8 cellular contexts compared by ENCODE assay signal in genomic region chr17:43778337-43779144, GRCh38. TPM values are rescaled to one million over a fixed set of nuclear protein-coding genes. Genes with fewer than 3 reads are reported as not detected.
DNase-seq lines count a peak whose midpoint lies in the region; ATAC-seq, FAIRE-seq and TF ChIP-seq lines count a peak whose summit lies in the region.

DUSP3 (minus strand) TSS chr17:43778977; CDS start chr17:43778924, 53 bp downstream.

- FAIRE-seq in D721Med (lab: Jason Lieb, UNC), result no peak

- H3K27me3 ChIP-seq in KMS-11 (ENCODE audit: insufficient read depth, low read depth) (peaks cover 29% of the 10 kb centered on the region), SJCRH30 (no peaks in the 10 kb centered on the region), foreskin keratinocyte (no peaks in the 10 kb centered on the region), neural cell (ENCODE audit: insufficient read depth, low read depth, low read length) (no peaks in the 10 kb centered on the region)

- peak; percentile 86 for DNase-seq in D721Med (ENCODE audit: insufficient read length, low spot score)
- peak; percentile 90 to 94 for DNase-seq in SJCRH30
- DNase-seq in activated naive CD4-positive, alpha-beta T cell treated with anti-CD3 and anti-CD28 coated beads for 36 hours, result peak; percentile 70
- DNase-seq in foreskin keratinocyte, result peak; percentile 64 to 79

- peak within 1 kb of the TSS; percentile 92 for H2AFZ ChIP-seq in KMS-11 (ENCODE audit: low read depth)
- peak within 1 kb of the TSS; percentile 73 for H2AFZ ChIP-seq in neural cell (ENCODE audit: low read depth, low read length)

- H3K4me3 ChIP-seq in KMS-11 (IDR thresholded peaks at IDR 0.05; ENCODE audit: insufficient read depth, low read depth, low read length) (no peak within 1 kb of the TSS), SJCRH30 (peak within 1 kb of the TSS; percentile 93), neural cell (ENCODE audit: low read length) (peak within 1 kb of the TSS; percentile 89)

- H3K36me3 Mint-ChIP-seq in activated naive CD4-positive, alpha-beta T cell treated with anti-CD3 and anti-CD28 coated beads for 36 hours (ENCODE audit: low read depth), result peaks cover 1% of the 10 kb centered on the region
- peaks cover 9% of the 10 kb centered on the region for H3K36me3 Mint-ChIP-seq in stimulated activated naive CD8-positive, alpha-beta T cell treated with anti-CD3 and anti-CD28 coated beads, Interleukin-15, Interleukin-2, amounts not matched to agents 100 ng/mL and 50 ng/mL, for 24 hours (ENCODE audit: low read depth)

- peaks cover 9% of the 10 kb centered on the region for H3K4me1 Mint-ChIP-seq in activated naive CD4-positive, alpha-beta T cell treated with anti-CD3 and anti-CD28 coated beads for 36 hours (ENCODE audit: low read depth)
- peaks cover 13% of the 10 kb centered on the region for H3K4me1 Mint-ChIP-seq in stimulated activated naive CD8-positive, alpha-beta T cell treated with anti-CD3 and anti-CD28 coated beads, Interleukin-15, Interleukin-2, amounts not matched to agents 100 ng/mL and 50 ng/mL, for 24 hours (ENCODE audit: low read depth)

- no peak within 1 kb of the TSS for H3K27ac Mint-ChIP-seq in activated naive CD4-positive, alpha-beta T cell treated with anti-CD3 and anti-CD28 coated beads for 36 hours
- H3K27ac Mint-ChIP-seq in stimulated activated naive CD8-positive, alpha-beta T cell treated with anti-CD3 and anti-CD28 coated beads, Interleukin-15, Interleukin-2, amounts not matched to agents 100 ng/mL and 50 ng/mL, for 24 hours, result peak within 1 kb of the TSS; percentile 79

- H3K27me3 Mint-ChIP-seq in activated naive CD4-positive, alpha-beta T cell treated with anti-CD3 and anti-CD28 coated beads for 36 hours (ENCODE audit: low read depth), result peaks cover 13% of the 10 kb centered on the region
- H3K27me3 Mint-ChIP-seq in stimulated activated naive CD8-positive, alpha-beta T cell treated with anti-CD3 and anti-CD28 coated beads, Interleukin-15, Interleukin-2, amounts not matched to agents 100 ng/mL and 50 ng/mL, for 24 hours, result peaks cover 37% of the 10 kb centered on the region

- H3F3A ChIP-seq in neural cell (ENCODE audit: insufficient read depth, low read length, poor library complexity, severe bottlenecking), result no peaks in the 10 kb centered on the region

- H3K9ac ChIP-seq in KMS-11, result peak within 1 kb of the TSS; percentile 92
- peak within 1 kb of the TSS; percentile 98 for H3K9ac ChIP-seq in neural cell (ENCODE audit: low read length)

- CTCF ChIA-PET in activated naive CD4-positive, alpha-beta T cell treated with anti-CD3 and anti-CD28 coated beads for 36 hours (lab: Charles Lee), result interaction anchor here (1.0 kb wide), 2 partner anchors 12 to 13 kb away, joined by 3 to 4 read pairs; no protein-coding TSS in a partner anchor

- peak within 1 kb of the TSS; percentile 78 for H3K4me3 Mint-ChIP-seq in activated naive CD4-positive, alpha-beta T cell treated with anti-CD3 and anti-CD28 coated beads for 36 hours
- peak within 1 kb of the TSS; percentile 83 for H3K4me3 Mint-ChIP-seq in stimulated activated naive CD8-positive, alpha-beta T cell treated with anti-CD3 and anti-CD28 coated beads, Interleukin-15, Interleukin-2, amounts not matched to agents 100 ng/mL and 50 ng/mL, for 24 hours

- TF ChIP-seq RAD21 in neural cell (conservative IDR thresholded peaks at IDR 0.05), result no peak

- H3K36me3 ChIP-seq in KMS-11 (ENCODE audit: insufficient read depth) (no peaks in the 10 kb centered on the region), SJCRH30 (peaks cover 8% of the 10 kb centered on the region), neural cell (ENCODE audit: insufficient read depth, low read length) (no peaks in the 10 kb centered on the region)

- intact Hi-C loops in activated naive CD4-positive, alpha-beta T cell treated with anti-CD3 and anti-CD28 coated beads for 36 hours (cut with micrococcal nuclease), result loop anchor here (2.0 kb wide), 1 partner anchor 68 kb away; the partner anchor contains the start of gene CD300LG

- ATAC-seq in GM21515 (IDR thresholded peaks at IDR 0.05; ENCODE audit: unreplicated experiment) (peak; percentile 58), foreskin keratinocyte (peak; percentile 82)

- H3K9me3 ChIP-seq in SJCRH30 (replicated peaks) (peaks cover 1% of the 10 kb centered on the region; the same call in 1 of the 2 replicates), neural cell (ENCODE audit: low read length) (no peaks in the 10 kb centered on the region)

- H3K79me2 ChIP-seq in KMS-11 (ENCODE audit: insufficient read depth, low read depth), result no peaks in the 10 kb centered on the region; the same call in 1 of the 2 replicates
- H3K79me2 ChIP-seq in neural cell (replicated peaks; ENCODE audit: insufficient read depth, low read length), result peaks cover 5% of the 10 kb centered on the region

- H3K9me2 ChIP-seq in neural cell (ENCODE audit: insufficient read depth, low read length), result no peaks in the 10 kb centered on the region

- H3K4me1 ChIP-seq in KMS-11 (ENCODE audit: low read depth, poor library complexity, severe bottlenecking) (peaks cover 8% of the 10 kb centered on the region), SJCRH30 (0 out of 2 replicates have a peak, but pooled peaks cover 5% of the 10 kb centered on the region), foreskin keratinocyte (peaks cover 8% of the 10 kb centered on the region)

- peak; percentile 4 for TF ChIP-seq EP300 in neural cell (conservative IDR thresholded peaks at IDR 0.05; ENCODE audit: poor library complexity, severe bottlenecking)

- H3K4me2 ChIP-seq in KMS-11 (peak within 1 kb of the TSS; percentile 95), neural cell (ENCODE audit: low read length) (peak within 1 kb of the TSS; percentile 88)

- H3K9me3 Mint-ChIP-seq in activated naive CD4-positive, alpha-beta T cell treated with anti-CD3 and anti-CD28 coated beads for 36 hours, result no peaks in the 10 kb centered on the region
- no peaks in the 10 kb centered on the region for H3K9me3 Mint-ChIP-seq in stimulated activated naive CD8-positive, alpha-beta T cell treated with anti-CD3 and anti-CD28 coated beads, Interleukin-15, Interleukin-2, amounts not matched to agents 100 ng/mL and 50 ng/mL, for 24 hours

- TF ChIP-seq CTCF in D721Med (IDR thresholded peaks at IDR 0.05; ENCODE audit: insufficient read depth, missing control alignments) (no peak), KMS-11 (conservative IDR thresholded peaks at IDR 0.05; ENCODE audit: low read depth, low read length) (0 out of 2 replicates have a peak, but pooled peaks have one; percentile 1), foreskin keratinocyte (conservative IDR thresholded peaks at IDR 0.05) (no peak), neural cell (IDR thresholded peaks at IDR 0.05; ENCODE audit: poor library complexity, severe bottlenecking) (no peak)

- H3K27ac ChIP-seq in KMS-11, result peak within 1 kb of the TSS; percentile 70
- peak within 1 kb of the TSS; percentile 89 for H3K27ac ChIP-seq in SJCRH30
- peak within 1 kb of the TSS; percentile 95 for H3K27ac ChIP-seq in foreskin keratinocyte
- H3K27ac ChIP-seq in neural cell (ENCODE audit: low read length), result peak within 1 kb of the TSS; percentile 94

- H4K20me1 ChIP-seq in KMS-11 (ENCODE audit: insufficient read depth) (no peaks in the 10 kb centered on the region), neural cell (ENCODE audit: insufficient read depth) (no peaks in the 10 kb centered on the region)

TF ChIP-seq in neural cell, 6 proteins besides CTCF, POLR2A, EP300 and RAD21:
- peak; percentile 96 for TF ChIP-seq POLR2AphosphoS5 (IDR thresholded peaks at IDR 0.05)
- TF ChIP-seq EZH2 (IDR thresholded peaks at IDR 0.05; ENCODE audit: borderline replicate concordance, insufficient read depth, low read length, poor library complexity, severe bottlenecking), result no peak
- TF ChIP-seq MXI1 (conservative IDR thresholded peaks at IDR 0.05; ENCODE audit: poor library complexity, severe bottlenecking), result peak; percentile 70
- TF ChIP-seq TAF1 (IDR thresholded peaks at IDR 0.05; ENCODE audit: low read depth), result peak; percentile 95
- TF ChIP-seq REST (IDR thresholded peaks at IDR 0.05; ENCODE audit: borderline replicate concordance), result peak; percentile 90
- TF ChIP-seq SMC3 (conservative IDR thresholded peaks at IDR 0.05; ENCODE audit: poor library complexity), result no peak

RNA-seq across cellular contexts. Expression of gene DUSP3, which starts in this region (rescaled TPM):
- total RNA-seq in SJCRH30 (2014; rRNA removed; shearing (Covaris generic)), result 33.9 and 35.5 TPM in 2 replicates
- total RNA-seq in activated naive CD4-positive, alpha-beta T cell treated with anti-CD3 and anti-CD28 coated beads for 36 hours, result 10 to 100 TPM; 12.2 to 13.5 TPM
- 30.8 and 32.5 TPM in 2 replicates for total RNA-seq in foreskin keratinocyte
- 23.3 and 23.9 TPM in 2 replicates for polyA plus RNA-seq in foreskin keratinocyte
- polyA plus RNA-seq in neural cell, result 38.7 and 38.8 TPM in 2 replicates
- polyA minus RNA-seq in neural cell, result 58.2 and 65.9 TPM in 2 replicates
